9 cellular contexts compared by ENCODE assay signal in genomic region chr19:49560358-49560900, GRCh38. TPM values are rescaled to one million over a fixed set of nuclear protein-coding genes. Genes with fewer than 3 reads are reported as not detected.
DNase-seq lines count a peak whose midpoint lies in the region; ATAC-seq and TF ChIP-seq lines count a peak whose summit lies in the region.
"Had no signal": no experiment of that assay in that cellular context is flagged by ENCODE, and none has a peak within 500 bp of the region (broad histone marks: within the 10 kb centered on the region; RNA-seq: fewer than 3 reads in every experiment).

No MANE protein-coding gene starts in this region.

- TF ChIP-seq POLR2A in esophagus muscularis mucosa (IDR thresholded peaks at IDR 0.05; ENCODE audit: low read depth), result no peak

- H3K4me3 Mint-ChIP-seq in T-helper 1 cell treated with Interleukin-12 subunit alpha and Interleukin-12 subunit beta and Interleukin-4 antibody, amounts not matched to agents 30 μg/mL and 1 μg/mL, for 36 hours, result peak overlapping the region; percentile 88
- peak overlapping the region in 1 of 2 donors; percentile 25 for H3K4me3 Mint-ChIP-seq in stimulated activated naive B cell treated with anti-CD40 and anti-IgM and Interleukin-4, amounts not matched to agents 10 μg/mL and 1 μg/mL and 100 μg/mL, for 72 hours

- H3K4me1 ChIP-seq in esophagus muscularis mucosa, result peaks cover 12 to 39% (median 31%) of the 10 kb centered on the region in 4 donors

- H3K9me3 Mint-ChIP-seq in T-helper 1 cell treated with Interleukin-12 subunit alpha and Interleukin-12 subunit beta and Interleukin-4 antibody, amounts not matched to agents 30 μg/mL and 1 μg/mL, for 36 hours, result no peaks in the 10 kb centered on the region
- H3K9me3 Mint-ChIP-seq in stimulated activated naive B cell treated with anti-CD40 and anti-IgM and Interleukin-4, amounts not matched to agents 10 μg/mL and 1 μg/mL and 100 μg/mL, for 72 hours, result no peaks in the 10 kb centered on the region

- peaks cover 51% of the 10 kb centered on the region for H3K36me3 Mint-ChIP-seq in T-helper 1 cell treated with Interleukin-12 subunit alpha and Interleukin-12 subunit beta and Interleukin-4 antibody, amounts not matched to agents 30 μg/mL and 1 μg/mL, for 36 hours (ENCODE audit: low read depth)
- H3K36me3 Mint-ChIP-seq in stimulated activated naive B cell treated with anti-CD40 and anti-IgM and Interleukin-4, amounts not matched to agents 10 μg/mL and 1 μg/mL and 100 μg/mL, for 72 hours, result peaks cover 33 to 54% of the 10 kb centered on the region in 2 donors

- ATAC-seq in stimulated activated naive B cell treated with anti-CD40 and anti-IgM and Interleukin-4, amounts not matched to agents 10 μg/mL and 1 μg/mL and 100 μg/mL, for 72 hours (replicated peaks), result peak; percentile 51 to 74
- ATAC-seq in GM18861 (IDR thresholded peaks at IDR 0.05; ENCODE audit: unreplicated experiment), result no peak
- no peak for ATAC-seq in HG02571 (IDR thresholded peaks at IDR 0.05; ENCODE audit: unreplicated experiment)

- peak overlapping the region; percentile 91 for H3K27ac Mint-ChIP-seq in T-helper 1 cell treated with Interleukin-12 subunit alpha and Interleukin-12 subunit beta and Interleukin-4 antibody, amounts not matched to agents 30 μg/mL and 1 μg/mL, for 36 hours
- peak overlapping the region; percentile 84 for H3K27ac Mint-ChIP-seq in stimulated activated naive B cell treated with anti-CD40 and anti-IgM and Interleukin-4, amounts not matched to agents 10 μg/mL and 1 μg/mL and 100 μg/mL, for 72 hours

- WGBS in esophagus muscularis mucosa, result 69% methylated on average over 15 of the region's 15 CpGs

- intact Hi-C loops in esophagus muscularis mucosa (cut with DNase I), result loop anchor here (10.0 kb wide), 1 partner anchor 166 kb away; no protein-coding TSS in a partner anchor

- peak; percentile 39 for DNase-seq in activated naive CD4-positive, alpha-beta T cell treated with anti-CD3 and anti-CD28 coated beads, Interleukin-2, amount 50 U/mL, for 16 hours
- peak; percentile 79 for DNase-seq in medulla oblongata (ENCODE audit: extremely low spot score)
- no peak for DNase-seq in stimulated activated naive B cell treated with anti-CD40 and anti-IgM and Interleukin-4, amounts not matched to agents 10 μg/mL and 1 μg/mL and 100 μg/mL, for 72 hours
- DNase-seq in GM19238 (ENCODE audit: insufficient read length, low spot score), result no peak
- DNase-seq in esophagus muscularis mucosa (ENCODE audit: extremely low spot score), result no peak
- DNase-seq: OCI-M1 had no signal

- H3K27me3 Mint-ChIP-seq in T-helper 1 cell treated with Interleukin-12 subunit alpha and Interleukin-12 subunit beta and Interleukin-4 antibody, amounts not matched to agents 30 μg/mL and 1 μg/mL, for 36 hours (ENCODE audit: low read depth), result no peaks in the 10 kb centered on the region
- H3K27me3 Mint-ChIP-seq in stimulated activated naive B cell treated with anti-CD40 and anti-IgM and Interleukin-4, amounts not matched to agents 10 μg/mL and 1 μg/mL and 100 μg/mL, for 72 hours, result no peaks in the 10 kb centered on the region

- no peak overlapping the region for H3K4me3 ChIP-seq in esophagus muscularis mucosa

- TF ChIP-seq CTCF in esophagus muscularis mucosa (IDR thresholded peaks at IDR 0.05), result no peak

- no peaks in the 10 kb centered on the region for H3K9me3 ChIP-seq in esophagus muscularis mucosa

- TF ChIP-seq EP300 in esophagus muscularis mucosa (IDR thresholded peaks at IDR 0.05), result no peak

- peak overlapping the region in 1 of 4 donors; percentile 33 for H3K27ac ChIP-seq in esophagus muscularis mucosa (replicated peaks in 1 of 4)

- peaks cover 69% of the 10 kb centered on the region for H3K4me1 Mint-ChIP-seq in T-helper 1 cell treated with Interleukin-12 subunit alpha and Interleukin-12 subunit beta and Interleukin-4 antibody, amounts not matched to agents 30 μg/mL and 1 μg/mL, for 36 hours (ENCODE audit: low read depth)
- peaks cover 21 to 43% of the 10 kb centered on the region in 2 donors for H3K4me1 Mint-ChIP-seq in stimulated activated naive B cell treated with anti-CD40 and anti-IgM and Interleukin-4, amounts not matched to agents 10 μg/mL and 1 μg/mL and 100 μg/mL, for 72 hours

- H3K27me3 ChIP-seq in esophagus muscularis mucosa, result no peaks in the 10 kb centered on the region

- peaks cover 27 to 56% (median 48%) of the 10 kb centered on the region in 4 donors for H3K36me3 ChIP-seq in esophagus muscularis mucosa

RNA-seq across cellular contexts. Expression of gene NOSIP, which starts 19.9 kb away (rescaled TPM):
- total RNA-seq in esophagus muscularis mucosa, result 10 to 100 TPM; 51.0 to 71.6 (median 59.2) TPM

RNA-seq across cellular contexts. Expression of gene PRRG2, which starts 20.7 kb away (rescaled TPM):
- total RNA-seq in esophagus muscularis mucosa, result 1 to 10 TPM in 2 of 4 donors, under 1 TPM in 1, not detected in 1; 0.17 to 2.5 (median 1.6) TPM

RNA-seq across cellular contexts. Expression of gene PRR12, which starts 30.6 kb away (rescaled TPM):
- 10 to 100 TPM in 3 of 4 donors, 1 to 10 TPM in 1; 9.4 to 29.1 (median 16.3) TPM for total RNA-seq in esophagus muscularis mucosa

RNA-seq across cellular contexts. Expression of gene RCN3, which starts 32.6 kb away (rescaled TPM):
- total RNA-seq in esophagus muscularis mucosa, result 10 to 100 TPM in 3 of 4 donors, 1 to 10 TPM in 1; 9.8 to 22.4 (median 18.0) TPM

RNA-seq across cellular contexts. Expression of gene FCGRT, which starts 48.0 kb away (rescaled TPM):
- total RNA-seq in esophagus muscularis mucosa, result 100 to 1,000 TPM; 108 to 234 (median 170) TPM

Comparison
In these comparisons a context has a peak if more than half of its experiments do, and no peak if none do; other contexts are left out.
1. DNase-seq: peak in activated naive CD4-positive, alpha-beta T cell treated with anti-CD3 and anti-CD28 coated beads, Interleukin-2, amount 50 U/mL, for 16 hours (single experiment) and medulla oblongata (single experiment); none in stimulated activated naive B cell treated with anti-CD40 and anti-IgM and Interleukin-4, amounts not matched to agents 10 μg/mL and 1 μg/mL and 100 μg/mL, for 72 hours (single experiment), GM19238 (single experiment) and esophagus muscularis mucosa (single experiment).
2. ATAC-seq: peak in stimulated activated naive B cell treated with anti-CD40 and anti-IgM and Interleukin-4, amounts not matched to agents 10 μg/mL and 1 μg/mL and 100 μg/mL, for 72 hours (2 of 2); none in GM18861 (single experiment) and HG02571 (single experiment).